15 cellular contexts compared by ENCODE assay signal in genomic region chr3:60708191-60708975, GRCh38.
DNase-seq lines count a peak whose midpoint lies in the region; ATAC-seq, FAIRE-seq and TF ChIP-seq lines count a peak whose summit lies in the region.
"Had no signal": no experiment of that assay in that cellular context is flagged by ENCODE, and none has a peak within 500 bp of the region (broad histone marks: within the 10 kb centered on the region; RNA-seq: fewer than 3 reads in every experiment).

No MANE protein-coding gene starts in this region.

- no peaks in the 10 kb centered on the region for H3K27me3 Mint-ChIP-seq in astrocyte (ENCODE audit: low read depth, unreplicated experiment)
- no peaks in the 10 kb centered on the region for H3K27me3 Mint-ChIP-seq in effector memory CD8-positive, alpha-beta T cell
- H3K27me3 Mint-ChIP-seq: memory B cell had no signal

- no peak overlapping the region for H3K27ac ChIP-seq in astrocyte (ENCODE audit: low read depth, low read length)
- no peak overlapping the region for H3K27ac ChIP-seq in right lobe of liver
- no peak overlapping the region for H3K27ac ChIP-seq in mesendoderm (ENCODE audit: low read depth, low read length)
- H3K27ac ChIP-seq: upper lobe of left lung had no signal

- no peak overlapping the region for H3K4ac ChIP-seq in mesendoderm (ENCODE audit: low read depth, low read length)

- H3K4me3 ChIP-seq in astrocyte (ENCODE audit: insufficient read depth, low read depth, low read length), result no peak overlapping the region
- H3K4me3 ChIP-seq in right lobe of liver, result no peak overlapping the region
- H3K4me3 ChIP-seq in mesendoderm (ENCODE audit: low read length), result no peak overlapping the region
- H3K4me3 ChIP-seq: upper lobe of left lung had no signal

- H3K27me3 ChIP-seq in astrocyte (ENCODE audit: insufficient read depth, low read length), result no peaks in the 10 kb centered on the region
- H3K27me3 ChIP-seq in right lobe of liver, result no peaks in the 10 kb centered on the region
- H3K27me3 ChIP-seq in mesendoderm (ENCODE audit: insufficient read depth, low read length, poor library complexity), result no peaks in the 10 kb centered on the region
- H3K27me3 ChIP-seq: upper lobe of left lung had no signal

- no peak overlapping the region for H3K18ac ChIP-seq in mesendoderm (ENCODE audit: low read length)

- H3K79me2 ChIP-seq in astrocyte (ENCODE audit: insufficient read depth, low read length), result no peaks in the 10 kb centered on the region
- no peaks in the 10 kb centered on the region for H3K79me2 ChIP-seq in mesendoderm (ENCODE audit: control insufficient read depth, insufficient read depth, low read length)

- DNase-seq in DMS 273 treated with DMSO at 0.1 percent for 48 hours (lab: John Stamatoyannopoulos, UW) (peak; percentile 0), NCI-H1417 treated with DMSO at 0.1 percent for 48 hours (lab: John Stamatoyannopoulos, UW) (peak; percentile 39), astrocyte (ENCODE audit: low read depth) (peak; percentile 87), right lobe of liver (no peak), mesendoderm (no peak)
- no peak for DNase-seq in effector memory CD8-positive, alpha-beta T cell
- no peak for DNase-seq in activated CD4-positive, alpha-beta T cell treated with anti-CD3 and anti-CD28 coated beads, Interleukin-2, amount 50 U/mL, for 4 hours
- DNase-seq: activated gamma-delta T cell treated with Interleukin-2 at 50 U/mL for 16 hours, Calu3, cortex of kidney, head of caudate nucleus, NCI-H2029, upper lobe of left lung had no signal

- peaks cover 13% of the 10 kb centered on the region for H3K4me1 Mint-ChIP-seq in astrocyte (ENCODE audit: low read depth, unreplicated experiment)
- no peaks in the 10 kb centered on the region for H3K4me1 Mint-ChIP-seq in effector memory CD8-positive, alpha-beta T cell (ENCODE audit: low read depth in 2 of 2)
- H3K4me1 Mint-ChIP-seq: memory B cell had no signal

- H4K5ac ChIP-seq in mesendoderm (ENCODE audit: low read length), result no peak overlapping the region

- H3K9ac ChIP-seq in astrocyte (ENCODE audit: low read length) (no peak overlapping the region), mesendoderm (ENCODE audit: low read length) (no peak overlapping the region)

- no peak overlapping the region for H2BK120ac ChIP-seq in mesendoderm (ENCODE audit: low read depth, low read length)

- H3K27ac Mint-ChIP-seq in astrocyte (ENCODE audit: unreplicated experiment), result no peak overlapping the region
- no peak overlapping the region for H3K27ac Mint-ChIP-seq in effector memory CD8-positive, alpha-beta T cell
- H3K27ac Mint-ChIP-seq: memory B cell had no signal

- no peak overlapping the region for H2AFZ ChIP-seq in astrocyte (ENCODE audit: low read depth, low read length)

- H4K20me1 ChIP-seq in astrocyte (ENCODE audit: insufficient read depth, low read length), result no peaks in the 10 kb centered on the region

- no peak overlapping the region for H2BK5ac ChIP-seq in mesendoderm (ENCODE audit: low read length)

- TF ChIP-seq CTCF in astrocyte (IDR thresholded peaks at IDR 0.05; ENCODE audit: insufficient read depth, low read depth, low read length) (no peak), right lobe of liver (IDR thresholded peaks at IDR 0.05) (no peak)

- H3K4me3 Mint-ChIP-seq in astrocyte (ENCODE audit: unreplicated experiment), result no peak overlapping the region
- no peak overlapping the region for H3K4me3 Mint-ChIP-seq in effector memory CD8-positive, alpha-beta T cell
- H3K4me3 Mint-ChIP-seq: memory B cell had no signal

- H2AK5ac ChIP-seq in mesendoderm (ENCODE audit: low read length), result no peak overlapping the region

- H3K56ac ChIP-seq in mesendoderm (ENCODE audit: low read length), result no peak overlapping the region

- intact Hi-C loops in right lobe of liver (cut with DNase I), result no loop called here

- TF ChIP-seq POLR2A in right lobe of liver (IDR thresholded peaks at IDR 0.05), result no peak

- no peak overlapping the region for H4K8ac ChIP-seq in mesendoderm (ENCODE audit: low read depth, low read length)

- H3K4me1 ChIP-seq in astrocyte (ENCODE audit: insufficient read depth, low read length), result no peaks in the 10 kb centered on the region
- no peaks in the 10 kb centered on the region for H3K4me1 ChIP-seq in right lobe of liver
- H3K4me1 ChIP-seq in mesendoderm (ENCODE audit: control insufficient read depth, low read depth, low read length), result no peaks in the 10 kb centered on the region
- H3K4me1 ChIP-seq: upper lobe of left lung had no signal

- WGBS in right lobe of liver (ENCODE audit: insufficient coverage, low coverage, low lambda C conversion rate, missing lambda C conversion rate), result 100% methylated on average over 1 of the region's 1 CpG
- WGBS in mesendoderm (ENCODE audit: extremely low coverage, insufficient coverage, low lambda C conversion rate), result no CpG with 5 or more reads among the region's 1 CpG

- ATAC-seq in right lobe of liver (peak in 3 of 4 donors; percentile 33 to 50 (median 36)), GM19035 (IDR thresholded peaks at IDR 0.05; ENCODE audit: unreplicated experiment) (no peak)
- ATAC-seq in effector memory CD8-positive, alpha-beta T cell (replicated peaks), result no peak

- no peaks in the 10 kb centered on the region for H3K36me3 Mint-ChIP-seq in astrocyte (ENCODE audit: low read depth, unreplicated experiment)
- no peaks in the 10 kb centered on the region for H3K36me3 Mint-ChIP-seq in effector memory CD8-positive, alpha-beta T cell (ENCODE audit: insufficient read depth)

- no peaks in the 10 kb centered on the region for H3K36me3 ChIP-seq in astrocyte (ENCODE audit: insufficient read depth, low read length)
- no peaks in the 10 kb centered on the region for H3K36me3 ChIP-seq in right lobe of liver
- no peaks in the 10 kb centered on the region for H3K36me3 ChIP-seq in mesendoderm (ENCODE audit: control insufficient read depth, insufficient read depth, low read length)
- H3K36me3 ChIP-seq: upper lobe of left lung had no signal

- H3K4me2 ChIP-seq in astrocyte (ENCODE audit: low read length) (no peak overlapping the region), mesendoderm (ENCODE audit: low read length) (no peak overlapping the region)

- no peak overlapping the region for H3K23ac ChIP-seq in mesendoderm (ENCODE audit: low read length)

- FAIRE-seq in astrocyte (lab: Jason Lieb, UNC), result peak; percentile 17

- no peaks in the 10 kb centered on the region for H3K9me3 ChIP-seq in astrocyte (ENCODE audit: insufficient read depth, low read depth, low read length)
- H3K9me3 ChIP-seq in right lobe of liver, result no peaks in the 10 kb centered on the region
- H3K9me3 ChIP-seq: upper lobe of left lung had no signal

- H3K9me3 Mint-ChIP-seq in astrocyte (ENCODE audit: unreplicated experiment), result peaks cover 8% of the 10 kb centered on the region
- peaks cover 3 to 7% of the 10 kb centered on the region in 2 donors for H3K9me3 Mint-ChIP-seq in effector memory CD8-positive, alpha-beta T cell

- H2BK15ac ChIP-seq in mesendoderm (replicated peaks; ENCODE audit: low read depth), result no peak overlapping the region

- no peaks in the 10 kb centered on the region for H3K79me1 ChIP-seq in mesendoderm (ENCODE audit: low read length)

Comparison
In these comparisons a context has a peak if more than half of its experiments do, and no peak if none do; other contexts are left out.
1. DNase-seq: peak in DMS 273 treated with DMSO at 0.1 percent for 48 hours (single experiment), NCI-H1417 treated with DMSO at 0.1 percent for 48 hours (single experiment) and astrocyte (single experiment); none in right lobe of liver (0 of 3), effector memory CD8-positive, alpha-beta T cell (0 of 3), activated CD4-positive, alpha-beta T cell treated with anti-CD3 and anti-CD28 coated beads, Interleukin-2, amount 50 U/mL, for 4 hours (0 of 2) and mesendoderm (single experiment).
2. ATAC-seq: peak in right lobe of liver (3 of 4); none in effector memory CD8-positive, alpha-beta T cell (single experiment) and GM19035 (single experiment).